In the genomic region with DNA sequence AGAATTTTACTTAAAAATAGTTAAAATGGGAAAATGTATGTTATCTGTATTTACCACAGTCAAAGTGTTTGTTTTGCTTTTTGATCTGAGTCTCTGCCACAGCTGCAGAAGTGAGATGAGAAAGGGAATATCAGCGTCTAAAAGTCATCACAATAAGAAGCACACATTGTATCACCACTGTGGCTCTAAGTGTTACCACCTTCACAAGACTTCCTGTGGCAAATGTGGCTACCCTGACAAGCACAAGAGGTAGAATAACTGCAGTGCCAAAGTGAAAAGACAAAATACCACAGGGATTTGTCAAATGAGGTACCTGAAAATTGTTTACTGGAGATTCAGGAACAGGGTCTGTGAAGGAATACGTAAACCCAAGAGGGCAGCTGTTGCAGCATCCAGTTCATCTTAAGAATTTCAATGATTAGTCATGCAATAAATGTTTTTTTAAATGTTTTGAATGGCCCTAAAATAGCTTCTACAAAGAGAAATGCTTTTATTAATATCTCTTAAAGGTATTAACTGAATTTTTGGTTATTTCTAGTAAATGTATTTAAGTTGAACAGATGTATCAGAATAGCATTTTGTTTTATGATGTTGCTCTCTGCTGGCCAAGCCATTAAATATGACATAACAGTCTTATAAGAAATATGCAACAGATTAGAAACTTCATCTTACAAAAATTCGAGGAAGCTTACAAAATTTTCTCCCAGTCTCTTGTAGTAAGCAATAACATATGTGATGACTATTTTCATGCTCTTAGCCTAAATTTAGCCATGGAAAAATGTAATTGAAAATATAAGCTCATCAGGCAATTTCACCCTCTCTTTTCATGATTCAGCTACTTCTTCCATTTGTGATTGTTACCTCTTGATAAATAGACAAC, we compare ENCODE assay signal across 27 cellular contexts.
DNase-seq lines count a peak whose midpoint lies in the region; ATAC-seq and TF ChIP-seq lines count a peak whose summit lies in the region.
"Had no signal": no experiment of that assay in that cellular context is flagged by ENCODE, and none has a peak within 500 bp of the region (broad histone marks: within the 10 kb centered on the region; RNA-seq: fewer than 3 reads in every experiment).

No MANE protein-coding gene starts in this region.

- H3K27ac ChIP-seq in VCaP: no peak overlapping the region
- H3K27ac ChIP-seq: body of pancreas, tibial artery had no signal

- ATAC-seq in stimulated activated effector memory CD8-positive, alpha-beta T cell treated with anti-CD3 and anti-CD28 coated beads, Interleukin-12 subunit alpha, Interleukin-12 subunit beta, amount 100 ng/mL, for 72 hours: no peak
- ATAC-seq in omental fat pad (ENCODE audit: low FRiP score): no peak
- ATAC-seq: activated naive CD8-positive, alpha-beta T cell treated with anti-CD3 and anti-CD28 coated beads, Interleukin-2, amount 50 U/mL, for 24 hours; body of pancreas; left cardiac atrium had no signal

- no peak overlapping the region for H3K4me3 Mint-ChIP-seq in stimulated activated effector memory CD8-positive, alpha-beta T cell treated with anti-CD3 and anti-CD28 coated beads, Interleukin-12 subunit alpha, Interleukin-12 subunit beta, amount 100 ng/mL, for 72 hours
- H3K4me3 Mint-ChIP-seq: activated CD4-positive, alpha-beta T cell treated with anti-CD3 and anti-CD28 coated beads, Interleukin-2, amount 10 ng/mL, durations not matched to agents 7 days and 5 days; activated naive CD8-positive, alpha-beta T cell treated with anti-CD3 and anti-CD28 coated beads, Interleukin-2, amount 50 U/mL, for 24 hours; activated T-cell treated with anti-CD3 and anti-CD28 coated beads, Interleukin-2, amount 50 U/mL, for 24 hours; IgD-negative memory B cell; memory B cell; stimulated activated naive CD8-positive, alpha-beta T cell treated with anti-CD3 and anti-CD28 coated beads, Interleukin-15, Interleukin-2, amounts not matched to agents 100 ng/mL and 50 ng/mL, for 24 hours had no signal

- H3K36me3 ChIP-seq in skeletal muscle satellite cell (ENCODE audit: insufficient read depth, low read length): no peaks in the 10 kb centered on the region
- H3K36me3 ChIP-seq: tibial artery had no signal

- no peaks in the 10 kb centered on the region for H3K27me3 ChIP-seq in skeletal muscle satellite cell (ENCODE audit: control insufficient read depth, insufficient read depth, low read length)
- H3K27me3 ChIP-seq: body of pancreas, tibial artery had no signal

- no peaks in the 10 kb centered on the region for H3K4me1 Mint-ChIP-seq in stimulated activated effector memory CD8-positive, alpha-beta T cell treated with anti-CD3 and anti-CD28 coated beads, Interleukin-12 subunit alpha, Interleukin-12 subunit beta, amount 100 ng/mL, for 72 hours
- H3K4me1 Mint-ChIP-seq: activated CD4-positive, alpha-beta T cell treated with anti-CD3 and anti-CD28 coated beads, Interleukin-2, amount 10 ng/mL, durations not matched to agents 7 days and 5 days; activated naive CD8-positive, alpha-beta T cell treated with anti-CD3 and anti-CD28 coated beads, Interleukin-2, amount 50 U/mL, for 24 hours; IgD-negative memory B cell; memory B cell had no signal

- no peaks in the 10 kb centered on the region for H3K36me3 Mint-ChIP-seq in stimulated activated effector memory CD8-positive, alpha-beta T cell treated with anti-CD3 and anti-CD28 coated beads, Interleukin-12 subunit alpha, Interleukin-12 subunit beta, amount 100 ng/mL, for 72 hours
- H3K36me3 Mint-ChIP-seq: IgD-negative memory B cell, memory B cell had no signal

- TF ChIP-seq CTCF in VCaP (conservative IDR thresholded peaks at IDR 0.05) (peak; percentile 26; the same call in 1 of the 2 replicates), fibroblast of villous mesenchyme (IDR thresholded peaks at IDR 0.05; ENCODE audit: insufficient read depth, low read depth, low read length) (no peak), omental fat pad (IDR thresholded peaks at IDR 0.05) (no peak)

- H3K27ac Mint-ChIP-seq in stimulated activated effector memory CD8-positive, alpha-beta T cell treated with anti-CD3 and anti-CD28 coated beads, Interleukin-12 subunit alpha, Interleukin-12 subunit beta, amount 100 ng/mL, for 72 hours: no peak overlapping the region
- H3K27ac Mint-ChIP-seq: activated CD4-positive, alpha-beta T cell treated with anti-CD3 and anti-CD28 coated beads, Interleukin-2, amount 10 ng/mL, durations not matched to agents 7 days and 5 days; activated naive CD8-positive, alpha-beta T cell treated with anti-CD3 and anti-CD28 coated beads, Interleukin-2, amount 50 U/mL, for 24 hours; activated T-cell treated with anti-CD3 and anti-CD28 coated beads, Interleukin-2, amount 50 U/mL, for 24 hours; IgD-negative memory B cell; memory B cell; stimulated activated naive CD8-positive, alpha-beta T cell treated with anti-CD3 and anti-CD28 coated beads, Interleukin-15, Interleukin-2, amounts not matched to agents 100 ng/mL and 50 ng/mL, for 24 hours had no signal

- H3K9me3 ChIP-seq in skeletal muscle satellite cell (replicated peaks; ENCODE audit: low read length): no peaks in the 10 kb centered on the region
- H3K9me3 ChIP-seq: body of pancreas had no signal

- peak overlapping the region; percentile 62 for H3K4me2 ChIP-seq in skeletal muscle satellite cell (ENCODE audit: low read length)

- H3K9ac ChIP-seq in skeletal muscle satellite cell (ENCODE audit: low read depth, low read length): peak overlapping the region; percentile 71

- no peak overlapping the region for H3K4me3 ChIP-seq in fibroblast of villous mesenchyme (ENCODE audit: low read depth, low read length)
- peak overlapping the region; percentile 8 for H3K4me3 ChIP-seq in skeletal muscle satellite cell (ENCODE audit: low read length)
- H3K4me3 ChIP-seq: body of pancreas, tibial artery had no signal

- peaks cover 13% of the 10 kb centered on the region for H3K9me3 Mint-ChIP-seq in stimulated activated effector memory CD8-positive, alpha-beta T cell treated with anti-CD3 and anti-CD28 coated beads, Interleukin-12 subunit alpha, Interleukin-12 subunit beta, amount 100 ng/mL, for 72 hours
- H3K9me3 Mint-ChIP-seq: activated CD4-positive, alpha-beta T cell treated with anti-CD3 and anti-CD28 coated beads, Interleukin-2, amount 10 ng/mL, durations not matched to agents 7 days and 5 days had no signal

- H3K4me1 ChIP-seq in skeletal muscle satellite cell (ENCODE audit: control insufficient read depth, insufficient read depth, low read length): peaks cover 37% of the 10 kb centered on the region
- H3K4me1 ChIP-seq: body of pancreas, tibial artery had no signal

- peak; percentile 45 for DNase-seq in EL
- DNase-seq in fibroblast of villous mesenchyme (ENCODE audit: low read depth): peak; percentile 28
- DNase-seq in stimulated activated effector memory CD8-positive, alpha-beta T cell treated with anti-CD3 and anti-CD28 coated beads, Interleukin-12 subunit alpha, Interleukin-12 subunit beta, amount 100 ng/mL, for 72 hours (ENCODE audit: low spot score in 2 of 2): no peak
- DNase-seq in omental fat pad (ENCODE audit: low spot score): no peak
- no peak for DNase-seq in cerebellar nuclear complex (lab: John Stamatoyannopoulos, UW)
- DNase-seq: activated CD4-positive, alpha-beta T cell treated with anti-CD3 and anti-CD28 coated beads, Interleukin-2, amount 10 ng/mL, durations not matched to agents 7 days and 5 days; activated gamma-delta T cell treated with Interleukin-2 at 50 U/mL for 16 hours; activated naive CD8-positive, alpha-beta T cell treated with anti-CD3 and anti-CD28 coated beads, Interleukin-2, amount 50 U/mL, for 24 hours; activated T-cell treated with anti-CD3 and anti-CD28 coated beads, Interleukin-2, amount 50 U/mL, for 24 hours; body of pancreas; Calu3; GOT3; hippocampal formation; left cardiac atrium; NCI-H1105 treated with DMSO at 0.1 percent for 48 hours; NCI-H2029 treated with DMSO at 0.1 percent for 48 hours; NCI-H226; NCI-H774; nucleus accumbens; SW 1271; T-helper 9 cell; tibial artery had no signal

Comparison
In these comparisons a context has a peak if more than half of its experiments do, and no peak if none do; other contexts are left out.
1. DNase-seq: peak in EL (single experiment) and fibroblast of villous mesenchyme (single experiment); none in stimulated activated effector memory CD8-positive, alpha-beta T cell treated with anti-CD3 and anti-CD28 coated beads, Interleukin-12 subunit alpha, Interleukin-12 subunit beta, amount 100 ng/mL, for 72 hours (0 of 2), omental fat pad (single experiment) and cerebellar nuclear complex (0 of 2).